ENCODE assay signal across 1 cellular context in genomic region chr15:98914626-98915025, GRCh38.
TF ChIP-seq lines count a peak whose summit lies in the region.

No MANE protein-coding gene starts in this region.

TF ChIP-seq in SK-N-SH, 30 proteins besides CTCF, POLR2A, EP300 and RAD21 (continued from another document):
- TF ChIP-seq TAF1 (IDR thresholded peaks at IDR 0.05; ENCODE audit: borderline replicate concordance, low read depth, low read length) (no peak), IRF3 (IDR thresholded peaks at IDR 0.05; ENCODE audit: low read depth, low read length) (no peak), RXRA (IDR thresholded peaks at IDR 0.05; ENCODE audit: borderline replicate concordance, low read depth) (peak; percentile 59; the same call in 1 of the 2 replicates), MAX (IDR thresholded peaks at IDR 0.05; ENCODE audit: low read depth) (0 out of 2 replicates have a peak, but pooled peaks have one; percentile 29), NRF1 (IDR thresholded peaks at IDR 0.05; ENCODE audit: low read depth, low read length) (no peak), RCOR1 (IDR thresholded peaks at IDR 0.05; ENCODE audit: low read length) (no peak), MXI1 (IDR thresholded peaks at IDR 0.05; ENCODE audit: low read depth, low read length) (no peak), NFIC (IDR thresholded peaks at IDR 0.05; ENCODE audit: borderline replicate concordance) (peak; percentile 29; the same call in 1 of the 2 replicates), CHD2 (IDR thresholded peaks at IDR 0.05; ENCODE audit: low read length, partially characterized antibody) (no peak), ZBTB33 (IDR thresholded peaks at IDR 0.05; ENCODE audit: borderline replicate concordance, low read depth) (0 out of 2 replicates have a peak, but pooled peaks have one; percentile 39), TCF12 (IDR thresholded peaks at IDR 0.05) (peak; percentile 79), JUND (IDR thresholded peaks at IDR 0.05) (peak; percentile 79), FOSL2 (IDR thresholded peaks at IDR 0.05; ENCODE audit: borderline replicate concordance, low read depth) (peak; percentile 70; the same call in 1 of the 2 replicates), USF1 (IDR thresholded peaks at IDR 0.05; ENCODE audit: borderline replicate concordance, low read depth) (no peak)
TF ChIP-seq in SK-N-SH: peak in this region for 10.
